Comparison of ENCODE assay signal across 16 cellular contexts in the genomic region with DNA sequence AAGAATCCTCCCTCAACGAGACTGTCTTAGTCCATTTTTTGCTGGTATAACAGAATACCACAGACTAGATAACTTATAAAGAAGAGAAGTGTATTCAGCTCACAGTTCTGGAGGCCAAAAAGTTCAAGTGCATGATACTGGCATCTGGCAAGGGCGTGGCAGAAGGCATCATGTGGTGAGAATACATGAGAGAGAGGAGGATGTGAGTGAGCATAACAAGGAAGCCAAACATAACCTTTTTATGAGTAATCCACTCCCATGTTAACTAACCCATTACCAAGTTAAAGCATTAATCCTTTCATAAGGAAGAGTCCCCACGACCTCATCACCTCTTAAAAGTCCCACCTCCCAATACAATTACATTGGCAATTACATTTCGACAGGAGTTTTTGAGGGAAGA.
"Had no signal": no experiment of that assay in that cellular context is flagged by ENCODE, and none has a peak within 500 bp of the region (broad histone marks: within the 10 kb centered on the region; RNA-seq: fewer than 3 reads in every experiment).

No MANE protein-coding gene starts in this region.

- H3K27me3 ChIP-seq: adrenal gland, right lobe of liver, upper lobe of right lung had no signal

- DNase-seq: activated naive CD4-positive, alpha-beta T cell treated with anti-CD3 and anti-CD28 coated beads, Interleukin-2, amount 50 U/mL, for 16 hours; adrenal gland; effector memory CD8-positive, alpha-beta T cell; head of caudate nucleus; mucosa of descending colon; nucleus accumbens; right lobe of liver; stimulated activated CD4-positive, alpha-beta T cell treated with anti-CD3 and anti-CD28 coated beads, Interleukin-2, amount 100 ng/mL, for 24 hours; stimulated activated naive CD4-positive, alpha-beta T cell; T-helper 17 cell; upper lobe of right lung had no signal

- H3K27ac Mint-ChIP-seq: activated T-helper 2 cell treated with anti-CD3 and anti-CD28 coated beads, Interferon-gamma antibody, Interleukin-2, Interleukin-4, amounts not matched to agents 10 μg/mL and 5 μg/mL and 100 μg/mL, durations not matched to agents 14 hours and 24 hours and 36 hours; dendritic cell treated with granulocyte-macrophage colony-stimulating factor and Interleukin-4, amounts not matched to agents 40 ng/mL and 50 ng/mL, for 4 days; effector memory CD8-positive, alpha-beta T cell; natural killer cell treated with Interleukin-12 subunit alpha and Interleukin-12 subunit beta and Interleukin-15 and Interleukin-18, amount 100 ng/mL, for 72 hours; T-helper 17 cell had no signal

- H3K4me1 Mint-ChIP-seq: central memory CD8-positive, alpha-beta T cell; T-helper 17 cell had no signal

- H3K4me3 Mint-ChIP-seq: central memory CD8-positive, alpha-beta T cell; dendritic cell treated with granulocyte-macrophage colony-stimulating factor and Interleukin-4, amounts not matched to agents 40 ng/mL and 50 ng/mL, for 4 days; effector memory CD8-positive, alpha-beta T cell; natural killer cell treated with Interleukin-12 subunit alpha and Interleukin-12 subunit beta and Interleukin-15 and Interleukin-18, amount 100 ng/mL, for 72 hours; T-helper 17 cell had no signal

- H3K9me3 ChIP-seq: adrenal gland, mucosa of descending colon, prostate gland, right lobe of liver, upper lobe of right lung had no signal

- ATAC-seq: effector memory CD8-positive, alpha-beta T cell; mucosa of descending colon; natural killer cell treated with Interleukin-12 subunit alpha and Interleukin-12 subunit beta and Interleukin-15 and Interleukin-18, amount 100 ng/mL, for 72 hours; right lobe of liver; T-helper 17 cell; upper lobe of right lung had no signal

- H3K4me3 ChIP-seq: adrenal gland, mucosa of descending colon, prostate gland, right lobe of liver, upper lobe of right lung had no signal

- H3K36me3 ChIP-seq: adrenal gland, prostate gland, right lobe of liver, upper lobe of right lung had no signal

- H3K27ac ChIP-seq: adrenal gland, prostate gland, right lobe of liver, upper lobe of right lung had no signal

- H3K4me1 ChIP-seq: adrenal gland, prostate gland, right lobe of liver, upper lobe of right lung had no signal

- H3K27me3 Mint-ChIP-seq: central memory CD8-positive, alpha-beta T cell; dendritic cell treated with granulocyte-macrophage colony-stimulating factor and Interleukin-4, amounts not matched to agents 40 ng/mL and 50 ng/mL, for 4 days; effector memory CD8-positive, alpha-beta T cell; natural killer cell treated with Interleukin-12 subunit alpha and Interleukin-12 subunit beta and Interleukin-15 and Interleukin-18, amount 100 ng/mL, for 72 hours; T-helper 17 cell had no signal

- H3K36me3 Mint-ChIP-seq: natural killer cell treated with Interleukin-12 subunit alpha and Interleukin-12 subunit beta and Interleukin-15 and Interleukin-18, amount 100 ng/mL, for 72 hours had no signal
